ENCODE assay signal across 10 cellular contexts in genomic region chr6:37177083-37177949, GRCh38. TPM values are rescaled to one million over a fixed set of nuclear protein-coding genes. Genes with fewer than 3 reads are reported as not detected.
DNase-seq lines count a peak whose midpoint lies in the region; ATAC-seq and TF ChIP-seq lines count a peak whose summit lies in the region.
"Had no signal": no experiment of that assay in that cellular context is flagged by ENCODE, and none has a peak within 500 bp of the region (broad histone marks: within the 10 kb centered on the region; RNA-seq: fewer than 3 reads in every experiment).

No MANE protein-coding gene starts in this region.

- peak; percentile 35 for ATAC-seq in activated naive CD8-positive, alpha-beta T cell treated with anti-CD3 and anti-CD28 coated beads, Interleukin-2, amount 10 ng/mL, durations not matched to agents 7 days and 5 days (ENCODE audit: low read depth)
- ATAC-seq in omental fat pad (ENCODE audit: low FRiP score) (peak; percentile 23), HG02588 (IDR thresholded peaks at IDR 0.05; ENCODE audit: unreplicated experiment) (no peak), HG02610 (IDR thresholded peaks at IDR 0.05; ENCODE audit: unreplicated experiment) (no peak)

- H3K27me3 Mint-ChIP-seq in T-helper 2 cell treated with Interferon-gamma antibody and Interleukin-4, amounts not matched to agents 5 μg/mL and 100 μg/mL, for 36 hours (ENCODE audit: low read depth) = no peaks in the 10 kb centered on the region
- no peaks in the 10 kb centered on the region for H3K27me3 Mint-ChIP-seq in activated naive CD8-positive, alpha-beta T cell treated with anti-CD3 and anti-CD28 coated beads, Interleukin-2, amount 10 ng/mL, durations not matched to agents 7 days and 5 days

- no peak for TF ChIP-seq CTCF in omental fat pad (IDR thresholded peaks at IDR 0.05)

- POLR2A ChIA-PET in activated naive CD8-positive, alpha-beta T cell treated with anti-CD3 and anti-CD28 coated beads, Interleukin-2, amount 10 ng/mL, durations not matched to agents 7 days and 5 days (lab: Charles Lee) = interaction anchor here (1.0 to 17.2 kb wide), 7 partner anchors 8 to 152 kb away, joined by 3 to 580 read pairs (median 315); partner anchors contain the start of gene PIM1
- POLR2A ChIA-PET in HEK293T (lab: Yijun Ruan, JAX) = interaction anchor here (3.3 kb wide), 1 partner anchor 10 kb away, joined by 8 read pairs; no protein-coding TSS in a partner anchor

- peak overlapping the region; percentile 91 for H3K4me3 Mint-ChIP-seq in T-helper 2 cell treated with Interferon-gamma antibody and Interleukin-4, amounts not matched to agents 5 μg/mL and 100 μg/mL, for 36 hours
- peak overlapping the region; percentile 89 for H3K4me3 Mint-ChIP-seq in activated naive CD8-positive, alpha-beta T cell treated with anti-CD3 and anti-CD28 coated beads, Interleukin-2, amount 10 ng/mL, durations not matched to agents 7 days and 5 days

- no peak for DNase-seq in T-helper 2 cell treated with Interferon-gamma antibody and Interleukin-4, amounts not matched to agents 5 μg/mL and 100 μg/mL, for 36 hours (ENCODE audit: low spot score)
- no peak for DNase-seq in T-helper 2 cell
- DNase-seq in NOMO-1 treated with DMSO at 0.1 percent for 48 hours (lab: John Stamatoyannopoulos, UW; ENCODE audit: unreplicated experiment) = peak; percentile 92
- DNase-seq in activated naive CD8-positive, alpha-beta T cell treated with anti-CD3 and anti-CD28 coated beads, Interleukin-2, amount 10 ng/mL, durations not matched to agents 7 days and 5 days = no peak
- no peak for DNase-seq in omental fat pad (ENCODE audit: low spot score)
- DNase-seq in HEK293T (ENCODE audit: extremely low spot score) = no peak
- DNase-seq: 8988T, NCI-H69 had no signal

- CTCF ChIA-PET in HEK293T (lab: Yijun Ruan, JAX) = interaction anchor here (0.6 to 1.2 kb wide), 3 partner anchors 28 to 159 kb away, joined by 3 to 4 read pairs (median 3); no protein-coding TSS in a partner anchor

- H3K9me3 Mint-ChIP-seq in T-helper 2 cell treated with Interferon-gamma antibody and Interleukin-4, amounts not matched to agents 5 μg/mL and 100 μg/mL, for 36 hours = peaks cover 4% of the 10 kb centered on the region
- H3K9me3 Mint-ChIP-seq in activated naive CD8-positive, alpha-beta T cell treated with anti-CD3 and anti-CD28 coated beads, Interleukin-2, amount 10 ng/mL, durations not matched to agents 7 days and 5 days = no peaks in the 10 kb centered on the region

- peaks cover 64% of the 10 kb centered on the region for H3K36me3 Mint-ChIP-seq in T-helper 2 cell treated with Interferon-gamma antibody and Interleukin-4, amounts not matched to agents 5 μg/mL and 100 μg/mL, for 36 hours (ENCODE audit: low read depth)
- H3K36me3 Mint-ChIP-seq in activated naive CD8-positive, alpha-beta T cell treated with anti-CD3 and anti-CD28 coated beads, Interleukin-2, amount 10 ng/mL, durations not matched to agents 7 days and 5 days = peaks cover 61% of the 10 kb centered on the region

- H3K27ac Mint-ChIP-seq in T-helper 2 cell treated with Interferon-gamma antibody and Interleukin-4, amounts not matched to agents 5 μg/mL and 100 μg/mL, for 36 hours = peak overlapping the region; percentile 70
- H3K27ac Mint-ChIP-seq in activated naive CD8-positive, alpha-beta T cell treated with anti-CD3 and anti-CD28 coated beads, Interleukin-2, amount 10 ng/mL, durations not matched to agents 7 days and 5 days = peak overlapping the region; percentile 97

- H3K4me1 Mint-ChIP-seq in T-helper 2 cell treated with Interferon-gamma antibody and Interleukin-4, amounts not matched to agents 5 μg/mL and 100 μg/mL, for 36 hours (ENCODE audit: low read depth) = peaks cover 62% of the 10 kb centered on the region
- H3K4me1 Mint-ChIP-seq in activated naive CD8-positive, alpha-beta T cell treated with anti-CD3 and anti-CD28 coated beads, Interleukin-2, amount 10 ng/mL, durations not matched to agents 7 days and 5 days = peaks cover 62% of the 10 kb centered on the region

TF ChIP-seq in HEK293T, 16 proteins besides CTCF, POLR2A, EP300 and RAD21:
- TF ChIP-seq PKNOX1 (IDR thresholded peaks at IDR 0.05) (no peak), SP1 (IDR thresholded peaks at IDR 0.05) (no peak), L3MBTL2 (conservative IDR thresholded peaks at IDR 0.05) (no peak), ELF4 (IDR thresholded peaks at IDR 0.05) (no peak), SUZ12 (IDR thresholded peaks at IDR 0.05) (no peak), TARDBP (IDR thresholded peaks at IDR 0.05) (no peak), FOXM1 (IDR thresholded peaks at IDR 0.05; ENCODE audit: borderline replicate concordance) (no peak)
TF ChIP-seq in HEK293T: peak in this region for 0.

RNA-seq across cellular contexts. Expression of gene PIM1, which starts 7.4 kb away (rescaled TPM):
- total RNA-seq in activated naive CD8-positive, alpha-beta T cell treated with anti-CD3 and anti-CD28 coated beads, Interleukin-2, amount 10 ng/mL, durations not matched to agents 7 days and 5 days = 100 to 1,000 TPM; 428 to 445 TPM
- total RNA-seq in omental fat pad = 100 to 1,000 TPM in 2 of 4 donors, 10 to 100 TPM in 2; 37.5 to 291 (median 130) TPM

Comparison
In these comparisons a context has a peak if more than half of its experiments do, and no peak if none do; other contexts are left out.
1. ATAC-seq: peak in activated naive CD8-positive, alpha-beta T cell treated with anti-CD3 and anti-CD28 coated beads, Interleukin-2, amount 10 ng/mL, durations not matched to agents 7 days and 5 days (single experiment) and omental fat pad (single experiment); none in HG02588 (single experiment) and HG02610 (single experiment).